13 cellular contexts compared by ENCODE assay signal in the genomic region with DNA sequence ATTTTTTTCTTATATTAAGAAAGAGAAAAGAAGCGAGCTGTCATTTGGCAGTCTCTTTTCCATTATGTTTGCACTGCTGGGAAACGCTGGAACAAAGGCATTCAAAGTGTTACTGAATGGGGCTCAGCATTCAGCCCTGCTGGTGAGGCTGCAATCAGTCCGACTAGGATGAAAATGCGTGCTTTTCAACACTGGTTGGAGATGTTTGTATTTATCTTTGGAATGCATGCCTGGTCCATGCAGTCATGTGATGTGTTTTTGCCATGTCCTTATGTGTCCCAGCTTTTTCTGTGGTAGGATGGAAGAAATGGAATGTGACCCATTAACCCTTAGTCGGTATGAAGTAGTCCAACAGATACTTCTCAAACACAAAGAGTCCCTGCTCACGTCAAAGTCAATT.
A peak's percentile ranks its signal among the peaks of the same experiment; 100 is the strongest.
DNase-seq lines count a peak whose midpoint lies in the region; ATAC-seq and TF ChIP-seq lines count a peak whose summit lies in the region.
"Had no signal": no experiment of that assay in that cellular context is flagged by ENCODE, and none has a peak within 500 bp of the region (broad histone marks: within the 10 kb centered on the region; RNA-seq: fewer than 3 reads in every experiment).

No MANE protein-coding gene starts in this region.

- no peaks in the 10 kb centered on the region; a peak in 2 of 5 replicates for H3K9me3 Mint-ChIP-seq in H9
- H3K9me3 Mint-ChIP-seq in osteocyte (ENCODE audit: unreplicated experiment) = peaks cover 16% of the 10 kb centered on the region
- H3K9me3 Mint-ChIP-seq in activated naive CD4-positive, alpha-beta T cell treated with anti-CD3 and anti-CD28 coated beads, Interleukin-2, amount 10 ng/mL, durations not matched to agents 7 days and 5 days = peaks cover 5% of the 10 kb centered on the region

- H2AFZ ChIP-seq in H9 (ENCODE audit: low read length) = no peak overlapping the region

- H3K4me1 Mint-ChIP-seq in H9 = peaks cover 37 to 48% of the 10 kb centered on the region in 2 experiments
- H3K4me1 Mint-ChIP-seq in osteocyte (ENCODE audit: unreplicated experiment) = peaks cover 35% of the 10 kb centered on the region
- no peaks in the 10 kb centered on the region for H3K4me1 Mint-ChIP-seq in activated naive CD4-positive, alpha-beta T cell treated with anti-CD3 and anti-CD28 coated beads, Interleukin-2, amount 10 ng/mL, durations not matched to agents 7 days and 5 days
- H3K4me1 Mint-ChIP-seq: naive thymus-derived CD8-positive, alpha-beta T cell had no signal

- no peak overlapping the region for H2BK120ac ChIP-seq in H9 (ENCODE audit: low read depth, low read length, poor library complexity, severe bottlenecking)

- TF ChIP-seq CTCF in H9 (conservative IDR thresholded peaks at IDR 0.05) = peak; percentile 23; the same call in 1 of the 3 replicates
- peak; percentile 31 for TF ChIP-seq CTCF in osteocyte (IDR thresholded peaks at IDR 0.05)

- DNase-seq in H9 = no peak
- peak; percentile 60 for DNase-seq in astrocyte of the hippocampus (ENCODE audit: low read depth, low spot score)
- no peak for DNase-seq in left cardiac atrium
- no peak for DNase-seq in osteocyte (ENCODE audit: extremely low spot score, unreplicated experiment)
- no peak for DNase-seq in stimulated activated naive CD8-positive, alpha-beta T cell treated with anti-CD3 and anti-CD28 coated beads, Interleukin-15, Interleukin-2, amounts not matched to agents 100 U/mL and 50 U/mL, for 24 hours
- no peak for DNase-seq in activated effector memory CD4-positive, alpha-beta T cell treated with anti-CD3 and anti-CD28 coated beads, Interleukin-2, amount 50 U/mL, for 16 hours
- DNase-seq in activated naive CD4-positive, alpha-beta T cell treated with anti-CD3 and anti-CD28 coated beads, Interleukin-2, amount 10 ng/mL, durations not matched to agents 7 days and 5 days = no peak
- DNase-seq in activated CD4-positive, alpha-beta T cell treated with anti-CD3 and anti-CD28 coated beads for 4 hours = no peak
- DNase-seq: CD8-positive, alpha-beta T cell; naive thymus-derived CD8-positive, alpha-beta T cell; NCI-H2029 treated with DMSO at 0.1 percent for 48 hours; Peyer's patch; stimulated activated naive CD4-positive, alpha-beta T cell had no signal

- H3K56ac ChIP-seq in H9 (ENCODE audit: insufficient read length, low read depth, low read length) = no peak overlapping the region

- H2BK12ac ChIP-seq in H9 (ENCODE audit: insufficient read length, low read depth, low read length) = no peak overlapping the region

- no peak overlapping the region for H4K91ac ChIP-seq in H9 (ENCODE audit: insufficient read length, low read depth, low read length)

- no peak overlapping the region for H3K4me2 ChIP-seq in H9 (ENCODE audit: insufficient read depth, insufficient read length, low read length)

- H3K4ac ChIP-seq in H9 (ENCODE audit: low read depth, low read length) = no peak overlapping the region

- peak; percentile 58 to 80 for ATAC-seq in left cardiac atrium
- ATAC-seq in stimulated activated naive CD8-positive, alpha-beta T cell treated with anti-CD3 and anti-CD28 coated beads, Interleukin-15, Interleukin-2, amounts not matched to agents 100 U/mL and 50 U/mL, for 24 hours = no peak
- ATAC-seq: CD8-positive, alpha-beta T cell; naive thymus-derived CD8-positive, alpha-beta T cell had no signal

- H3K14ac ChIP-seq in H9 (ENCODE audit: insufficient read depth, low read length) = no peak overlapping the region

- no peaks in the 10 kb centered on the region for H4K20me1 ChIP-seq in H9 (ENCODE audit: control insufficient read depth, insufficient read depth, insufficient read length)

- CTCF ChIA-PET in activated naive CD4-positive, alpha-beta T cell treated with anti-CD3 and anti-CD28 coated beads, Interleukin-2, amount 10 ng/mL, durations not matched to agents 7 days and 5 days (lab: Charles Lee) = no interaction called here

- H3K79me2 ChIP-seq in H9 (ENCODE audit: insufficient read depth, low read length) = no peaks in the 10 kb centered on the region

- no peak overlapping the region for H3K27ac ChIP-seq in H9 (ENCODE audit: insufficient read length, low read depth, low read length)
- H3K27ac ChIP-seq: Peyer's patch had no signal

- no peak overlapping the region for H2BK5ac ChIP-seq in H9 (ENCODE audit: insufficient read length, low read length)

- peaks cover 8% of the 10 kb centered on the region for H3K4me1 ChIP-seq in H9 (ENCODE audit: insufficient read depth, low read length)
- H3K4me1 ChIP-seq: Peyer's patch had no signal

- no peak overlapping the region for H3K18ac ChIP-seq in H9 (ENCODE audit: insufficient read length, low read depth, low read length)

- intact Hi-C loops in left cardiac atrium (cut with DNase I) = no loop called here

- H3K4me3 Mint-ChIP-seq in H9 (no peak overlapping the region), osteocyte (ENCODE audit: unreplicated experiment) (peak overlapping the region; percentile 32)
- H3K4me3 Mint-ChIP-seq in activated naive CD4-positive, alpha-beta T cell treated with anti-CD3 and anti-CD28 coated beads, Interleukin-2, amount 10 ng/mL, durations not matched to agents 7 days and 5 days = no peak overlapping the region
- H3K4me3 Mint-ChIP-seq: CD8-positive, alpha-beta T cell; naive thymus-derived CD8-positive, alpha-beta T cell had no signal

- no CpG with 5 or more reads among the region's 6 CpGs for WGBS in H9 (ENCODE audit: extremely low coverage, insufficient read length, low lambda C conversion rate)

- H4K8ac ChIP-seq in H9 (replicated peaks; ENCODE audit: insufficient read length, low read depth, low read length) = no peak overlapping the region

- H3K36me3 Mint-ChIP-seq in H9 (ENCODE audit: insufficient read depth in 1 of 3, low read depth in 3 of 3) = peaks cover 0 to 9% (median 0%) of the 10 kb centered on the region in 3 experiments; a peak in 2 of 7 replicates
- H3K36me3 Mint-ChIP-seq in osteocyte (ENCODE audit: unreplicated experiment) = peaks cover 5% of the 10 kb centered on the region
- no peaks in the 10 kb centered on the region for H3K36me3 Mint-ChIP-seq in activated naive CD4-positive, alpha-beta T cell treated with anti-CD3 and anti-CD28 coated beads, Interleukin-2, amount 10 ng/mL, durations not matched to agents 7 days and 5 days
- H3K36me3 Mint-ChIP-seq: CD8-positive, alpha-beta T cell; naive thymus-derived CD8-positive, alpha-beta T cell had no signal

- H4K5ac ChIP-seq in H9 (ENCODE audit: insufficient read length, low read depth, low read length) = no peak overlapping the region

- H3K27me3 Mint-ChIP-seq in H9 (ENCODE audit: low read depth) (no peaks in the 10 kb centered on the region), osteocyte (ENCODE audit: unreplicated experiment) (no peaks in the 10 kb centered on the region)
- no peaks in the 10 kb centered on the region for H3K27me3 Mint-ChIP-seq in activated naive CD4-positive, alpha-beta T cell treated with anti-CD3 and anti-CD28 coated beads, Interleukin-2, amount 10 ng/mL, durations not matched to agents 7 days and 5 days
- H3K27me3 Mint-ChIP-seq: naive thymus-derived CD8-positive, alpha-beta T cell had no signal

- no peak overlapping the region for H2BK15ac ChIP-seq in H9 (ENCODE audit: low read depth, low read length)

- no peak overlapping the region for H3K9ac ChIP-seq in H9 (ENCODE audit: extremely low read depth, insufficient read length, low read length)

- H2BK20ac ChIP-seq in H9 (ENCODE audit: low read depth, low read length, poor library complexity, severe bottlenecking) = no peak overlapping the region

- H3K27ac Mint-ChIP-seq in H9 (peak overlapping the region in 1 of 3 experiments; percentile 20; a peak in 3 of 7 replicates), osteocyte (ENCODE audit: unreplicated experiment) (peak overlapping the region; percentile 88)
- no peak overlapping the region for H3K27ac Mint-ChIP-seq in activated naive CD4-positive, alpha-beta T cell treated with anti-CD3 and anti-CD28 coated beads, Interleukin-2, amount 10 ng/mL, durations not matched to agents 7 days and 5 days
- H3K27ac Mint-ChIP-seq: CD8-positive, alpha-beta T cell; naive thymus-derived CD8-positive, alpha-beta T cell had no signal

- no peaks in the 10 kb centered on the region for H3K79me1 ChIP-seq in H9 (ENCODE audit: insufficient read depth, low read depth, low read length, poor library complexity, severe bottlenecking)

- H3K27me3 ChIP-seq in H9 (ENCODE audit: insufficient read depth, low read length) = no peaks in the 10 kb centered on the region
- H3K27me3 ChIP-seq: Peyer's patch had no signal

- H3K23me2 ChIP-seq in H9 (ENCODE audit: insufficient read length, low read depth, low read length, poor library complexity, severe bottlenecking) = no peaks in the 10 kb centered on the region

- no peak overlapping the region for H3K23ac ChIP-seq in H9 (ENCODE audit: insufficient read length, low read depth, low read length)

- no peaks in the 10 kb centered on the region for H3K9me3 ChIP-seq in H9 (ENCODE audit: control insufficient read depth, low read depth, low read length)
- H3K9me3 ChIP-seq: Peyer's patch had no signal

- no peak overlapping the region for H3T11ph ChIP-seq in H9 (ENCODE audit: low read length)

- H2AK5ac ChIP-seq in H9 (ENCODE audit: insufficient read length, low read length) = no peak overlapping the region
